21 cellular contexts compared by ENCODE assay signal in the genomic region with DNA sequence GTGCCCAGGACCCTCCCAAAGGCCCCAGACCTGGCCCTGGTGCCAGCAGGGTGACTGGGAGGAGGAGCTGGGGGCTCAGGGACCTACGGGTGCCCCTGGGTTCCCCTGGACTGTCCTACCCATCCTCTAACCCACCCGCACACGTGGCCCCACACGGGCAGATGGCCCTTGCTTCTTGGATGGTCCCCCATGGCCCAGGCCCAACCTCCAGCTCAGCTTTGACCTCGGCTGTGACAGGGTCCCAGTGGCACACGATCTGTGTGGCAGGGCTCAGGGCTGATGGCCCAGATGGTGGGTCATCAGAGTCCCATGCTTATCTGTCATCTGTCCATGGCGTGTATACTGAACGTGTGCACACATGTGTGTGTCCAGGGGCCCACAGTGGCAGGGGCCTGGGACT. TPM values are rescaled to one million over a fixed set of nuclear protein-coding genes. Genes with fewer than 3 reads are reported as not detected.
"Had no signal": no experiment of that assay in that cellular context is flagged by ENCODE, and none has a peak within 500 bp of the region (broad histone marks: within the 10 kb centered on the region; RNA-seq: fewer than 3 reads in every experiment).

No MANE protein-coding gene starts in this region.

- H3K36me3 ChIP-seq: esophagus squamous epithelium, gastroesophageal sphincter, left ventricle myocardium inferior, prostate gland, suprapubic skin, thyroid gland, upper lobe of left lung, uterus had no signal

- H3K4me3 ChIP-seq: esophagus squamous epithelium, gastroesophageal sphincter, left ventricle myocardium inferior, lung, prostate gland, suprapubic skin, thyroid gland, upper lobe of left lung, uterus had no signal

- H3K27ac ChIP-seq: esophagus squamous epithelium, parathyroid adenoma, prostate gland, suprapubic skin, thyroid gland, upper lobe of left lung, uterus had no signal

- FAIRE-seq: small intestine had no signal

- H3K79me2 ChIP-seq: parathyroid adenoma had no signal

- H2AFZ ChIP-seq: parathyroid adenoma had no signal

- H3K9ac ChIP-seq: parathyroid adenoma had no signal

- DNase-seq: esophagus squamous epithelium; foreskin fibroblast; glutamatergic neuron; islet precursor cell; mesenchymal stem cell; midbrain; naive B cell; retina; small intestine; stimulated activated CD4-positive, alpha-beta T cell treated with anti-CD3 and anti-CD28 coated beads, Interleukin-12 subunit alpha, Interleukin-12 subunit beta, amount 100 ng/mL, for 4 hours; stimulated activated naive CD4-positive, alpha-beta T cell treated with Interleukin-2 at 50 U/mL for 16 hours; uterus had no signal

- H3K9me3 ChIP-seq: esophagus squamous epithelium, gastroesophageal sphincter, left ventricle myocardium inferior, prostate gland, suprapubic skin, thyroid gland, uterus had no signal

- H3K4me1 ChIP-seq: parathyroid adenoma, prostate gland, thyroid gland, uterus had no signal

RNA-seq across cellular contexts. Expression of gene NTSR1, which starts 4.0 kb away (rescaled TPM):
- total RNA-seq: epithelial cell of proximal tubule, left ventricle myocardium inferior, uterus had no signal
